ENCODE assay signal across 23 cellular contexts in the genomic region with DNA sequence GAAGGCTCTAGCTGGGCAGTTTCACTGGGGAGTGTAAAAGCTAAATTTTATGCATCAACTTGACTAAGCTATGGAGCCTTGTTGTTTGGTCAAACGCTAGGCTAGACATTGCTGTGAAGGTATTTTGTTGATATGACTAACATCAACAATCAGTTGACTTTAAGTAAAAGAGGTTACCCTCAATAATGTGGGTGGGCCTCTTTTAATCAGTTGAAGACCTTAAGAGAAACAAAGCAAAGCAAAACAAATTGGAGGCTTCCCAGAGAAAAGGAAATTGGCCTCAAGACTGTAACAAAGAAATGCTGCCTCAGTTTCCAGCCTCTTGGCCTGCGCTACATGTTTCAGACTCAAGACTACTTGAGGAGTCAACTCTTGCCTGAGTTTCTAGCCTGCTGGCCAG. TPM values are rescaled to one million over a fixed set of nuclear protein-coding genes. Genes with fewer than 3 reads are reported as not detected.
DNase-seq lines count a peak whose midpoint lies in the region; ATAC-seq and TF ChIP-seq lines count a peak whose summit lies in the region.
"Had no signal": no experiment of that assay in that cellular context is flagged by ENCODE, and none has a peak within 500 bp of the region (broad histone marks: within the 10 kb centered on the region; RNA-seq: fewer than 3 reads in every experiment).

No MANE protein-coding gene starts in this region.

- no peak overlapping the region for H3K4me2 ChIP-seq in HCT116 (ENCODE audit: low read length)
- no peak overlapping the region for H3K4me2 ChIP-seq in IMR-90 (ENCODE audit: low read depth, low read length)
- no peak overlapping the region for H3K4me2 ChIP-seq in neural progenitor cell
- H3K4me2 ChIP-seq: A549; BLaER1 treated with 17β-estradiol and CSF1 and Interleukin-3, amounts not matched to agents 10 nM and 100 nM had no signal

- H4K5ac ChIP-seq in IMR-90 (ENCODE audit: low read depth, low read length) = no peak overlapping the region

- peak overlapping the region; percentile 13 for H3K27ac Mint-ChIP-seq in neural progenitor cell
- H3K27ac Mint-ChIP-seq: B cell; CD4-positive, alpha-beta T cell; CD8-positive, alpha-beta T cell had no signal

- peak overlapping the region; percentile 3; the same call in 1 of the 2 replicates for H2AK5ac ChIP-seq in IMR-90 (ENCODE audit: low read depth, low read length)

- WGBS in IMR-90 (ENCODE audit: extremely low coverage in 2 of 2, insufficient read length in 1 of 2), 2 experiments = no CpG with 5 or more reads among the region's 2 CpGs
- WGBS in tibial nerve, 2 donors = 95 to 98% methylated on average over 2 of the region's 2 CpGs

- no peaks in the 10 kb centered on the region for H3K36me3 Mint-ChIP-seq in neural progenitor cell
- H3K36me3 Mint-ChIP-seq: CD8-positive, alpha-beta T cell had no signal

- H3K9me1 ChIP-seq in IMR-90 (ENCODE audit: insufficient read depth, low read length) = peaks cover 9% of the 10 kb centered on the region

- CTCF ChIA-PET in HCT116 (lab: Charles Lee) = no interaction called here
- CTCF ChIA-PET in IMR-90 (lab: Yijun Ruan, JAX) = no interaction called here

- peaks cover 2% of the 10 kb centered on the region for H3F3A ChIP-seq in neural progenitor cell (ENCODE audit: low read depth)

- DNase-seq in HCT116 (ENCODE audit: low read depth, low spot score) (no peak), IMR-90 (peak; percentile 33), neural progenitor cell (ENCODE audit: low spot score) (no peak), NCI-H510A treated with DMSO at 0.1 percent for 48 hours (lab: John Stamatoyannopoulos, UW) (no peak), tibial nerve (ENCODE audit: low spot score in 2 of 2) (no peak)
- DNase-seq: AML-193; Caco-2; Calu3; CD4-positive, alpha-beta T cell; CD8-positive, alpha-beta T cell; DMS 273 treated with DMSO at 0.1 percent for 48 hours; DMS153; DMS53; DMS79; DND-41; EL; GDM1 had no signal

- no peaks in the 10 kb centered on the region for H3K79me1 ChIP-seq in IMR-90 (ENCODE audit: low read depth in 1 of 2, low read length in 2 of 2)

- H4K20me1 ChIP-seq in HCT116 (ENCODE audit: insufficient read depth) (no peaks in the 10 kb centered on the region), IMR-90 (ENCODE audit: insufficient read depth, low read length) (no peaks in the 10 kb centered on the region), neural progenitor cell (ENCODE audit: low read depth) (no peaks in the 10 kb centered on the region)
- H4K20me1 ChIP-seq: BLaER1 treated with 17β-estradiol and CSF1 and Interleukin-3, amounts not matched to agents 10 nM and 100 nM had no signal

- peaks cover 6% of the 10 kb centered on the region for H3K9me3 Mint-ChIP-seq in neural progenitor cell
- H3K9me3 Mint-ChIP-seq: CD4-positive, alpha-beta T cell; CD8-positive, alpha-beta T cell had no signal

- POLR2A ChIA-PET in HCT116 (lab: Charles Lee) (no interaction called here), IMR-90 (lab: Charles Lee; ENCODE audit: unreplicated experiment) (interaction anchor here (0.6 kb wide), 1 partner anchor 89 kb away, joined by 4 read pairs; no protein-coding TSS in a partner anchor)

- TF ChIP-seq RAD21 in HCT116 (IDR thresholded peaks at IDR 0.05; ENCODE audit: low read depth) (no peak), IMR-90 (IDR thresholded peaks at IDR 0.05; ENCODE audit: low read length) (no peak)

- in situ Hi-C loops in IMR-90 (cut with MboI; ENCODE audit: low sequenced_read_pairs) = no loop called here

- H3K18ac ChIP-seq in IMR-90 (ENCODE audit: low read depth, low read length) = peak overlapping the region; percentile 60; the same call in 1 of the 2 replicates

- peak overlapping the region; percentile 74 for H2AFZ ChIP-seq in HCT116 (ENCODE audit: low read depth, low read length, poor library complexity, severe bottlenecking)
- no peak overlapping the region for H2AFZ ChIP-seq in IMR-90 (replicated peaks; ENCODE audit: low read length, poor library complexity)
- H2AFZ ChIP-seq in neural progenitor cell (replicated peaks) = no peak overlapping the region

- no peak for TF ChIP-seq CTCF in HCT116 (IDR thresholded peaks at IDR 0.05 in 2 of 3, conservative IDR thresholded peaks at IDR 0.05 in 1 of 3; ENCODE audit: borderline replicate concordance in 1 of 3, insufficient read depth in 1 of 3, low read depth in 2 of 3, low read length in 2 of 3)
- no peak for TF ChIP-seq CTCF in IMR-90 (conservative IDR thresholded peaks at IDR 0.05; ENCODE audit: low read depth, low read length)
- no peak for TF ChIP-seq CTCF in neural progenitor cell (IDR thresholded peaks at IDR 0.05)
- TF ChIP-seq CTCF in tibial nerve (IDR thresholded peaks at IDR 0.05) = no peak

- no peaks in the 10 kb centered on the region for H3K9me2 ChIP-seq in HCT116 (ENCODE audit: insufficient read depth)

- ATAC-seq in HCT116 = no peak
- ATAC-seq in IMR-90 (ENCODE audit: low read depth) = no peak
- ATAC-seq: A549; CD8-positive, alpha-beta T cell; GM12878 had no signal

- no peak overlapping the region for H3K4me3 Mint-ChIP-seq in neural progenitor cell
- H3K4me3 Mint-ChIP-seq: B cell; CD4-positive, alpha-beta T cell; CD8-positive, alpha-beta T cell had no signal

- no peaks in the 10 kb centered on the region for H3K9me3 ChIP-seq in HCT116 (ENCODE audit: control insufficient read depth in 1 of 2, insufficient read depth in 1 of 2, low read depth in 1 of 2, low read length in 2 of 2)
- H3K9me3 ChIP-seq in IMR-90 (ENCODE audit: control insufficient read depth, insufficient read depth, low read length) = no peaks in the 10 kb centered on the region
- H3K9me3 ChIP-seq in neural progenitor cell (ENCODE audit: low read depth) = no peaks in the 10 kb centered on the region
- no peaks in the 10 kb centered on the region for H3K9me3 ChIP-seq in tibial nerve
- H3K9me3 ChIP-seq: A549; BLaER1 treated with 17β-estradiol and CSF1 and Interleukin-3, amounts not matched to agents 10 nM and 100 nM; Caco-2 had no signal

- TF ChIP-seq POLR2A in HCT116 (IDR thresholded peaks at IDR 0.05; ENCODE audit: borderline replicate concordance, extremely low read depth, insufficient read depth, insufficient read length) (no peak), IMR-90 (IDR thresholded peaks at IDR 0.05; ENCODE audit: low read depth, low read length) (no peak), tibial nerve (IDR thresholded peaks at IDR 0.05) (no peak)

- H3K79me2 ChIP-seq in HCT116 (ENCODE audit: insufficient read depth, low read length) (no peaks in the 10 kb centered on the region), neural progenitor cell (ENCODE audit: low read depth) (no peaks in the 10 kb centered on the region)

- no peaks in the 10 kb centered on the region for H3K4me1 ChIP-seq in HCT116 (ENCODE audit: control insufficient read depth in 1 of 2, insufficient read depth in 2 of 2, low read length in 2 of 2)
- peaks cover 23% of the 10 kb centered on the region for H3K4me1 ChIP-seq in IMR-90 (ENCODE audit: control insufficient read depth, insufficient read depth, low read length)
- H3K4me1 ChIP-seq in neural progenitor cell = peaks cover 21% of the 10 kb centered on the region
- peaks cover 0 to 9% (median 0%) of the 10 kb centered on the region in 4 donors for H3K4me1 ChIP-seq in tibial nerve

- H2BK120ac ChIP-seq in IMR-90 (ENCODE audit: low read depth, low read length) = no peak overlapping the region

- H3K27ac ChIP-seq in HCT116 (ENCODE audit: low read depth, low read length) (no peak overlapping the region), IMR-90 (ENCODE audit: insufficient read depth, low read length) (no peak overlapping the region), neural progenitor cell (no peak overlapping the region), tibial nerve (no peak overlapping the region)
- H3K27ac ChIP-seq: 22Rv1; A549; BLaER1 treated with 17β-estradiol and CSF1 and Interleukin-3, amounts not matched to agents 10 nM and 100 nM; C4-2B had no signal

- intact Hi-C loops in HCT116 (cut with micrococcal nuclease) = no loop called here
- intact Hi-C loops in IMR-90 (cut with micrococcal nuclease) = no loop called here

- H3K23ac ChIP-seq in IMR-90 (ENCODE audit: low read depth, low read length) = no peak overlapping the region

- H4K8ac ChIP-seq in IMR-90 (ENCODE audit: low read depth in 2 of 2, low read length in 2 of 2) = no peak overlapping the region

- no peak overlapping the region for H3K9ac ChIP-seq in HCT116 (ENCODE audit: low read length)
- no peak overlapping the region for H3K9ac ChIP-seq in IMR-90 (ENCODE audit: low read depth, low read length)
- no peak overlapping the region for H3K9ac ChIP-seq in neural progenitor cell
- H3K9ac ChIP-seq: BLaER1 treated with 17β-estradiol and CSF1 and Interleukin-3, amounts not matched to agents 10 nM and 100 nM had no signal

- no peak overlapping the region for H2AK9ac ChIP-seq in IMR-90 (replicated peaks; ENCODE audit: low read depth, low read length, poor library complexity)

- no peak overlapping the region for H2BK5ac ChIP-seq in IMR-90 (ENCODE audit: low read depth, low read length, poor library complexity, severe bottlenecking)

- H2BK15ac ChIP-seq in IMR-90 (ENCODE audit: low read depth, low read length) = peak overlapping the region; percentile 50; the same call in 1 of the 3 replicates

- H3K4me3 ChIP-seq in HCT116 (replicated peaks in 1 of 2; ENCODE audit: low read depth in 1 of 2, low read length in 2 of 2) = no peak overlapping the region
- H3K4me3 ChIP-seq in IMR-90 (ENCODE audit: insufficient read depth, low read depth, low read length) = no peak overlapping the region
- no peak overlapping the region for H3K4me3 ChIP-seq in neural progenitor cell
- H3K4me3 ChIP-seq in tibial nerve = no peak overlapping the region
- H3K4me3 ChIP-seq: A549; BLaER1 treated with 17β-estradiol and CSF1 and Interleukin-3, amounts not matched to agents 10 nM and 100 nM; GM12878 had no signal

- no peak overlapping the region for H3K56ac ChIP-seq in IMR-90 (ENCODE audit: extremely low read depth, insufficient read depth, low read length)

- H3K4me1 Mint-ChIP-seq in neural progenitor cell = peaks cover 18% of the 10 kb centered on the region
- H3K4me1 Mint-ChIP-seq: B cell had no signal

- 0 out of 2 replicates have a peak overlapping the region, but pooled peaks have one; percentile 16 for H3K14ac ChIP-seq in IMR-90 (replicated peaks; ENCODE audit: low read depth, low read length)

- RAD21 ChIA-PET in HCT116 (lab: Charles Lee; ENCODE audit: low non-redundant PET in 1 of 2, low total read pairs in 2 of 2, uncharacterized antibody in 2 of 2, unreplicated experiment in 2 of 2) = no interaction called here

- no peak for TF ChIP-seq EP300 in tibial nerve (IDR thresholded peaks at IDR 0.05)

- BruUV-seq in HCT116 (replicated peaks; lab: Mats Ljungman, UMichigan) (no TSS peak), IMR-90 (replicated peaks; lab: Mats Ljungman, UMichigan) (no TSS peak)

- dilution Hi-C loops in IMR-90 (cut with HindIII; ENCODE audit: low sequenced_read_pairs, unreplicated experiment) = no loop called here

- H3K36me3 ChIP-seq in HCT116 (ENCODE audit: control insufficient read depth in 1 of 2, insufficient read depth in 2 of 2, low read length in 2 of 2) (no peaks in the 10 kb centered on the region), IMR-90 (ENCODE audit: control insufficient read depth, insufficient read depth, low read length) (no peaks in the 10 kb centered on the region), neural progenitor cell (no peaks in the 10 kb centered on the region), tibial nerve (no peaks in the 10 kb centered on the region)
- H3K36me3 ChIP-seq: BLaER1 treated with 17β-estradiol and CSF1 and Interleukin-3, amounts not matched to agents 10 nM and 100 nM had no signal

- peaks cover 2% of the 10 kb centered on the region for H3K27me3 Mint-ChIP-seq in neural progenitor cell (ENCODE audit: insufficient read depth, low read depth)

- H2BK20ac ChIP-seq in IMR-90 (ENCODE audit: low read depth, low read length) = 0 out of 2 replicates have a peak overlapping the region, but pooled peaks have one; percentile 36

- H3K4ac ChIP-seq in IMR-90 (ENCODE audit: low read depth, low read length) = no peak overlapping the region

- peak overlapping the region; percentile 36; the same call in 1 of the 2 replicates for H4K91ac ChIP-seq in IMR-90 (ENCODE audit: insufficient read depth, low read depth, low read length)

- H3K27me3 ChIP-seq in HCT116 (ENCODE audit: insufficient read depth, low read length) (no peaks in the 10 kb centered on the region), IMR-90 (ENCODE audit: control insufficient read depth, insufficient read depth, low read length) (no peaks in the 10 kb centered on the region), neural progenitor cell (no peaks in the 10 kb centered on the region), tibial nerve (no peaks in the 10 kb centered on the region)
- H3K27me3 ChIP-seq: BLaER1 treated with 17β-estradiol and CSF1 and Interleukin-3, amounts not matched to agents 10 nM and 100 nM had no signal

RNA-seq across cellular contexts. Expression of a gene that starts 50.0 kb away (rescaled TPM):
- total RNA-seq in HCT116 (2021; ENCODE audit: unreplicated experiment) = 268 TPM
- polyA plus RNA-seq in HCT116 (2012) = 127 and 183 TPM in 2 replicates
- total RNA-seq in IMR-90 (2012; rRNA removed) = 30.8 and 52.2 TPM in 2 replicates
- 42.2 and 44.9 TPM in 2 replicates for polyA plus RNA-seq in IMR-90 (2012; rRNA removed)
- polyA plus RNA-seq in IMR-90 (2012; cell fraction: cytosol; rRNA removed) = 31.4 and 37.1 TPM in 2 replicates
- polyA plus RNA-seq in IMR-90 (2012; cell fraction: nucleus; rRNA removed; ENCODE audit: low replicate concordance) = 42.3 and 132 TPM in 2 replicates
- total RNA-seq in neural progenitor cell (ENCODE audit: low replicate concordance) = 179 and 181 TPM in 2 replicates
- 100 to 1,000 TPM; 203 to 334 (median 213) TPM for total RNA-seq in tibial nerve
